Comparison of ENCODE assay signal across 12 cellular contexts in the genomic region with DNA sequence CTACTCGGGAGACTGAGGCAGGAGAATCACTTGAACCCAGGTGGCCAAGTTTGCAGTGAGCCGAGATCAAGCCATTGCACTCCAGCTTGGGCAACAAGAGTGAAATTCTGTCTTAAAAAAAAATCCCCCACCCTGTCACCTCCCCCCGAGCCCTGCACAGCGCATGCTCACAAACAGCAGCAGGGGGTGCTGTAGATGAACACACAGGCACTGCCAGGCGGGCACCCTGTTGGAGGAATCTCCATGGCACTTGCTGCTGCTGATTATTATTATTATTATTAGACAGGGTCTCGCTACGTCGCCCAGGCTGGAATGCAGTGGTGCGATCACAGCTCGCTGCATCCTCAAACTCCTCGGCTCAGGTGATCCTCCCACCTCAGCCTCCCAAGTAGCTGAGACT. TPM values are rescaled to one million over a fixed set of nuclear protein-coding genes. Genes with fewer than 3 reads are reported as not detected.
DNase-seq lines count a peak whose midpoint lies in the region; ATAC-seq and TF ChIP-seq lines count a peak whose summit lies in the region.
"Had no signal": no experiment of that assay in that cellular context is flagged by ENCODE, and none has a peak within 500 bp of the region (broad histone marks: within the 10 kb centered on the region; RNA-seq: fewer than 3 reads in every experiment).

No MANE protein-coding gene starts in this region.

- peak; percentile 36 for TF ChIP-seq CTCF in AG04449 (IDR thresholded peaks at IDR 0.05; ENCODE audit: insufficient read depth, low read length, missing control alignments)
- TF ChIP-seq CTCF in DOHH2 (IDR thresholded peaks at IDR 0.05; ENCODE audit: low read depth, low read length, poor library complexity, severe bottlenecking) = peak; percentile 13

- DNase-seq in AG04449 (ENCODE audit: low read depth, low spot score) (no peak), NCI-H460 (ENCODE audit: extremely low read depth, low read depth) (peak; percentile 19), ecto neural progenitor cell (ENCODE audit: low spot score) (peak; percentile 50), NK-92 (lab: John Stamatoyannopoulos, UW; ENCODE audit: unreplicated experiment) (no peak)
- DNase-seq: NCI-H1105; stimulated activated naive CD4-positive, alpha-beta T cell had no signal

- ATAC-seq in GM21528 (IDR thresholded peaks at IDR 0.05; ENCODE audit: low FRiP score, unreplicated experiment) (no peak), HG03095 (IDR thresholded peaks at IDR 0.05; ENCODE audit: unreplicated experiment) (no peak), GM18873 (IDR thresholded peaks at IDR 0.05; ENCODE audit: low FRiP score, unreplicated experiment) (no peak)

- H3K9me3 ChIP-seq in DOHH2 (ENCODE audit: control insufficient read depth, insufficient read depth, low read length) = no peaks in the 10 kb centered on the region
- H3K9me3 ChIP-seq: breast epithelium had no signal

- no peaks in the 10 kb centered on the region for H3K9me2 ChIP-seq in DOHH2 (replicated peaks; ENCODE audit: control insufficient read depth, low read length)

- H3K4me1 ChIP-seq in DOHH2 (ENCODE audit: control insufficient read depth, low read length) = no peaks in the 10 kb centered on the region
- H3K4me1 ChIP-seq: breast epithelium had no signal

- H3F3A ChIP-seq in DOHH2 (ENCODE audit: control insufficient read depth, insufficient read depth) = no peaks in the 10 kb centered on the region

- CTCF ChIA-PET in AG04449 (lab: Yijun Ruan, JAX) = interaction anchor here (1.4 to 2.4 kb wide), 5 partner anchors 15 to 52 kb away, joined by 4 to 9 read pairs (median 5); no protein-coding TSS in a partner anchor

- POLR2A ChIA-PET in AG04449 (lab: Yijun Ruan, JAX) = no interaction called here

- H4K20me1 ChIP-seq in DOHH2 (ENCODE audit: control insufficient read depth, insufficient read depth, low read depth, low read length) = no peaks in the 10 kb centered on the region

- no peak overlapping the region for H3K4me2 ChIP-seq in DOHH2 (ENCODE audit: low read length)
- H3K4me2 ChIP-seq: smooth muscle cell had no signal

- no peak overlapping the region for H3K27ac ChIP-seq in DOHH2 (ENCODE audit: low read depth, low read length)
- H3K27ac ChIP-seq: breast epithelium had no signal

- H3K4me3 ChIP-seq in AG04449 (ENCODE audit: low read depth, low read length) (no peak overlapping the region), DOHH2 (ENCODE audit: low read length) (no peak overlapping the region)
- H3K4me3 ChIP-seq: breast epithelium, smooth muscle cell had no signal

- no peaks in the 10 kb centered on the region for H3K79me2 ChIP-seq in DOHH2 (ENCODE audit: control insufficient read depth, low read length)

- H3K36me3 ChIP-seq in DOHH2 (ENCODE audit: control insufficient read depth, low read length) = no peaks in the 10 kb centered on the region
- H3K36me3 ChIP-seq: breast epithelium had no signal

- H3K27me3 ChIP-seq in DOHH2 (ENCODE audit: control insufficient read depth, low read length) = peaks cover 26% of the 10 kb centered on the region
- H3K27me3 ChIP-seq: breast epithelium had no signal

RNA-seq across cellular contexts. Expression of gene FZD2, which starts 24.6 kb away (rescaled TPM):
- 1.7 and 2.0 TPM in 2 replicates for total RNA-seq in NCI-H460 (2014; rRNA removed; shearing (Covaris generic))
- 2.0 and 6.1 TPM in 2 replicates for polyA plus RNA-seq in NCI-H460 (2014; cell fraction: nucleus; rRNA removed)

Comparison
In these comparisons a context has a peak if more than half of its experiments do, and no peak if none do; other contexts are left out.
1. DNase-seq: peak in NCI-H460 (single experiment) and ecto neural progenitor cell (single experiment); none in AG04449 (single experiment) and NK-92 (single experiment).